In the genomic region with DNA sequence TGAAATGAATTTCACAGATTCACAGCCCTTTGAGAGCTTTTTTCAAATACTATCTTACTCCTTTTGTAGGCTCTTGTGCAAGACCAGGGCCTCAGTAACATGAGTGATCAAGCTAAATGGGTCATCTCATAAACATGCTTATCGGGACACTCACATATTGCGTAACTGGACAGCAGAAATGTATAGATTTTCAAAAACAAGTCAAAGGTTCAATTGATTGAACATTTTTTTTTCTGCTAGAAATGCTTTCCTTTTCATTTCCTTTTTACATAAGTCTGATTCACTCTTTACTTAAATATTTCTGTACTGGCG, we compare ENCODE assay signal across 1 cellular context.
TF ChIP-seq lines count a peak whose summit lies in the region.

No MANE protein-coding gene starts in this region.

TF ChIP-seq in HepG2, 621 proteins besides CTCF, POLR2A, EP300 and RAD21 (continued from another document and continues in another):
- TF ChIP-seq IRF1 (CRISPR knock-in tag; IDR thresholded peaks at IDR 0.05; ENCODE audit: low read depth), result no peak
- TF ChIP-seq NPAS2 (CRISPR knock-in tag; IDR thresholded peaks at IDR 0.05; ENCODE audit: borderline replicate concordance), result no peak
- TF ChIP-seq ZNF207 (IDR thresholded peaks at IDR 0.05; ENCODE audit: borderline replicate concordance), result no peak
- TF ChIP-seq, protein P1, sequence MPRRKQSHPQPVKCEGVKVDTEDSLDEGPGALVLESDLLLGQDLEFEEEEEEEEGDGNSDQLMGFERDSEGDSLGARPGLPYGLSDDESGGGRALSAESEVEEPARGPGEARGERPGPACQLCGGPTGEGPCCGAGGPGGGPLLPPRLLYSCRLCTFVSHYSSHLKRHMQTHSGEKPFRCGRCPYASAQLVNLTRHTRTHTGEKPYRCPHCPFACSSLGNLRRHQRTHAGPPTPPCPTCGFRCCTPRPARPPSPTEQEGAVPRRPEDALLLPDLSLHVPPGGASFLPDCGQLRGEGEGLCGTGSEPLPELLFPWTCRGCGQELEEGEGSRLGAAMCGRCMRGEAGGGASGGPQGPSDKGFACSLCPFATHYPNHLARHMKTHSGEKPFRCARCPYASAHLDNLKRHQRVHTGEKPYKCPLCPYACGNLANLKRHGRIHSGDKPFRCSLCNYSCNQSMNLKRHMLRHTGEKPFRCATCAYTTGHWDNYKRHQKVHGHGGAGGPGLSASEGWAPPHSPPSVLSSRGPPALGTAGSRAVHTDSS (CRISPR knock-in tag; conservative IDR thresholded peaks at IDR 0.05), result no peak
- TF ChIP-seq ZFP62 (CRISPR knock-in tag; IDR thresholded peaks at IDR 0.05), result no peak
- TF ChIP-seq KLF16 (CRISPR knock-in tag; IDR thresholded peaks at IDR 0.05), result peak in 1 of 2 experiments; percentile 92; a peak in 1 of 4 replicates
- TF ChIP-seq HDAC2 (CRISPR knock-in tag; IDR thresholded peaks at IDR 0.05), result peak; percentile 91
- no peak for TF ChIP-seq GTF3A (CRISPR knock-in tag; conservative IDR thresholded peaks at IDR 0.05)
- no peak for TF ChIP-seq SMAD1 (CRISPR knock-in tag; IDR thresholded peaks at IDR 0.05; ENCODE audit: borderline replicate concordance, low read depth)
- no peak for TF ChIP-seq ZSCAN30 (CRISPR knock-in tag; IDR thresholded peaks at IDR 0.05)
- TF ChIP-seq, protein P2, sequence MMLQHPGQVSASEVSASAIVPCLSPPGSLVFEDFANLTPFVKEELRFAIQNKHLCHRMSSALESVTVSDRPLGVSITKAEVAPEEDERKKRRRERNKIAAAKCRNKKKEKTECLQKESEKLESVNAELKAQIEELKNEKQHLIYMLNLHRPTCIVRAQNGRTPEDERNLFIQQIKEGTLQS (CRISPR knock-in tag; IDR thresholded peaks at IDR 0.05), result no peak
- peak; percentile 78 for TF ChIP-seq ZNF205 (CRISPR knock-in tag; IDR thresholded peaks at IDR 0.05)
- no peak for TF ChIP-seq ZNF747 (CRISPR knock-in tag; IDR thresholded peaks at IDR 0.05; ENCODE audit: borderline replicate concordance)
- TF ChIP-seq CAMTA2 (CRISPR knock-in tag; IDR thresholded peaks at IDR 0.05; ENCODE audit: borderline replicate concordance), result no peak
- TF ChIP-seq ZNF839 (CRISPR knock-in tag; IDR thresholded peaks at IDR 0.05; ENCODE audit: borderline replicate concordance), result no peak
- TF ChIP-seq YEATS2 (CRISPR knock-in tag; IDR thresholded peaks at IDR 0.05; ENCODE audit: borderline replicate concordance), result 0 out of 2 replicates have a peak, but pooled peaks have one; percentile 30
- peak; percentile 99 for TF ChIP-seq FOXO1 (CRISPR knock-in tag; IDR thresholded peaks at IDR 0.05)
- TF ChIP-seq, protein P3, sequence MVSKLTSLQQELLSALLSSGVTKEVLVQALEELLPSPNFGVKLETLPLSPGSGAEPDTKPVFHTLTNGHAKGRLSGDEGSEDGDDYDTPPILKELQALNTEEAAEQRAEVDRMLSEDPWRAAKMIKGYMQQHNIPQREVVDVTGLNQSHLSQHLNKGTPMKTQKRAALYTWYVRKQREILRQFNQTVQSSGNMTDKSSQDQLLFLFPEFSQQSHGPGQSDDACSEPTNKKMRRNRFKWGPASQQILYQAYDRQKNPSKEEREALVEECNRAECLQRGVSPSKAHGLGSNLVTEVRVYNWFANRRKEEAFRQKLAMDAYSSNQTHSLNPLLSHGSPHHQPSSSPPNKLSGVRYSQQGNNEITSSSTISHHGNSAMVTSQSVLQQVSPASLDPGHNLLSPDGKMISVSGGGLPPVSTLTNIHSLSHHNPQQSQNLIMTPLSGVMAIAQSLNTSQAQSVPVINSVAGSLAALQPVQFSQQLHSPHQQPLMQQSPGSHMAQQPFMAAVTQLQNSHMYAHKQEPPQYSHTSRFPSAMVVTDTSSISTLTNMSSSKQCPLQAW (CRISPR knock-in tag; IDR thresholded peaks at IDR 0.05), result no peak
- TF ChIP-seq JUND (CRISPR knock-in tag; IDR thresholded peaks at IDR 0.05), result peak; percentile 74; the same call in 1 of the 2 replicates
- TF ChIP-seq, protein P4, sequence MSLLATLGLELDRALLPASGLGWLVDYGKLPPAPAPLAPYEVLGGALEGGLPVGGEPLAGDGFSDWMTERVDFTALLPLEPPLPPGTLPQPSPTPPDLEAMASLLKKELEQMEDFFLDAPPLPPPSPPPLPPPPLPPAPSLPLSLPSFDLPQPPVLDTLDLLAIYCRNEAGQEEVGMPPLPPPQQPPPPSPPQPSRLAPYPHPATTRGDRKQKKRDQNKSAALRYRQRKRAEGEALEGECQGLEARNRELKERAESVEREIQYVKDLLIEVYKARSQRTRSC (CRISPR knock-in tag; IDR thresholded peaks at IDR 0.05; ENCODE audit: low read depth), result no peak
- no peak for TF ChIP-seq CBX5 (CRISPR knock-in tag; IDR thresholded peaks at IDR 0.05; ENCODE audit: borderline replicate concordance)
- TF ChIP-seq RFXANK (CRISPR knock-in tag; IDR thresholded peaks at IDR 0.05), result 0 out of 2 replicates have a peak, but pooled peaks have one; percentile 62
- no peak for TF ChIP-seq PAF1 (CRISPR knock-in tag; IDR thresholded peaks at IDR 0.05)
- no peak for TF ChIP-seq FOXC1 (CRISPR knock-in tag; IDR thresholded peaks at IDR 0.05; ENCODE audit: borderline replicate concordance)
- TF ChIP-seq AKAP8 (CRISPR knock-in tag; IDR thresholded peaks at IDR 0.05), result no peak
- no peak for TF ChIP-seq CBX1 (IDR thresholded peaks at IDR 0.05; ENCODE audit: low read depth)
- TF ChIP-seq CEBPG (CRISPR knock-in tag; IDR thresholded peaks at IDR 0.05), result peak; percentile 99
- TF ChIP-seq RFXAP (CRISPR knock-in tag; IDR thresholded peaks at IDR 0.05; ENCODE audit: borderline replicate concordance), result no peak
- TF ChIP-seq ASH2L (IDR thresholded peaks at IDR 0.05; ENCODE audit: insufficient read length, low read depth, low read length), result peak; percentile 53
- no peak for TF ChIP-seq ZNF280B (CRISPR knock-in tag; IDR thresholded peaks at IDR 0.05; ENCODE audit: borderline replicate concordance)
- no peak for TF ChIP-seq ZBTB37 (CRISPR knock-in tag; IDR thresholded peaks at IDR 0.05)
- TF ChIP-seq ZNF883 (CRISPR knock-in tag; IDR thresholded peaks at IDR 0.05; ENCODE audit: not compliant biosample characterization), result no peak
- TF ChIP-seq CSRNP1 (CRISPR knock-in tag; IDR thresholded peaks at IDR 0.05), result no peak
- TF ChIP-seq ZBTB7A (CRISPR knock-in tag; IDR thresholded peaks at IDR 0.05), result no peak
- TF ChIP-seq HNRNPH1 (optimal IDR thresholded peaks at IDR 0.05; ENCODE audit: low read depth, low read length), result no peak
- no peak for TF ChIP-seq SNRNP70 (IDR thresholded peaks at IDR 0.05; ENCODE audit: low read depth, low read length)
- TF ChIP-seq ZNF10 (CRISPR knock-in tag; IDR thresholded peaks at IDR 0.05; ENCODE audit: borderline replicate concordance, low read depth), result no peak
- peak; percentile 40; the same call in 1 of the 2 replicates for TF ChIP-seq ATF1 (CRISPR knock-in tag; IDR thresholded peaks at IDR 0.05)
- TF ChIP-seq, protein P5, sequence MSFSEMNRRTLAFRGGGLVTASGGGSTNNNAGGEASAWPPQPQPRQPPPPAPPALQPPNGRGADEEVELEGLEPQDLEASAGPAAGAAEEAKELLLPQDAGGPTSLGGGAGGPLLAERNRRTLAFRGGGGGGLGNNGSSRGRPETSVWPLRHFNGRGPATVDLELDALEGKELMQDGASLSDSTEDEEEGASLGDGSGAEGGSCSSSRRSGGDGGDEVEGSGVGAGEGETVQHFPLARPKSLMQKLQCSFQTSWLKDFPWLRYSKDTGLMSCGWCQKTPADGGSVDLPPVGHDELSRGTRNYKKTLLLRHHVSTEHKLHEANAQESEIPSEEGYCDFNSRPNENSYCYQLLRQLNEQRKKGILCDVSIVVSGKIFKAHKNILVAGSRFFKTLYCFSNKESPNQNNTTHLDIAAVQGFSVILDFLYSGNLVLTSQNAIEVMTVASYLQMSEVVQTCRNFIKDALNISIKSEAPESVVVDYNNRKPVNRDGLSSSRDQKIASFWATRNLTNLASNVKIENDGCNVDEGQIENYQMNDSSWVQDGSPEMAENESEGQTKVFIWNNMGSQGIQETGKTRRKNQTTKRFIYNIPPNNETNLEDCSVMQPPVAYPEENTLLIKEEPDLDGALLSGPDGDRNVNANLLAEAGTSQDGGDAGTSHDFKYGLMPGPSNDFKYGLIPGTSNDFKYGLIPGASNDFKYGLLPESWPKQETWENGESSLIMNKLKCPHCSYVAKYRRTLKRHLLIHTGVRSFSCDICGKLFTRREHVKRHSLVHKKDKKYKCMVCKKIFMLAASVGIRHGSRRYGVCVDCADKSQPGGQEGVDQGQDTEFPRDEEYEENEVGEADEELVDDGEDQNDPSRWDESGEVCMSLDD (CRISPR knock-in tag; IDR thresholded peaks at IDR 0.05; ENCODE audit: borderline replicate concordance), result no peak
- TF ChIP-seq ZNF264 (CRISPR knock-in tag; IDR thresholded peaks at IDR 0.05), result peak; percentile 48; the same call in 1 of the 2 replicates
- TF ChIP-seq, protein P6, sequence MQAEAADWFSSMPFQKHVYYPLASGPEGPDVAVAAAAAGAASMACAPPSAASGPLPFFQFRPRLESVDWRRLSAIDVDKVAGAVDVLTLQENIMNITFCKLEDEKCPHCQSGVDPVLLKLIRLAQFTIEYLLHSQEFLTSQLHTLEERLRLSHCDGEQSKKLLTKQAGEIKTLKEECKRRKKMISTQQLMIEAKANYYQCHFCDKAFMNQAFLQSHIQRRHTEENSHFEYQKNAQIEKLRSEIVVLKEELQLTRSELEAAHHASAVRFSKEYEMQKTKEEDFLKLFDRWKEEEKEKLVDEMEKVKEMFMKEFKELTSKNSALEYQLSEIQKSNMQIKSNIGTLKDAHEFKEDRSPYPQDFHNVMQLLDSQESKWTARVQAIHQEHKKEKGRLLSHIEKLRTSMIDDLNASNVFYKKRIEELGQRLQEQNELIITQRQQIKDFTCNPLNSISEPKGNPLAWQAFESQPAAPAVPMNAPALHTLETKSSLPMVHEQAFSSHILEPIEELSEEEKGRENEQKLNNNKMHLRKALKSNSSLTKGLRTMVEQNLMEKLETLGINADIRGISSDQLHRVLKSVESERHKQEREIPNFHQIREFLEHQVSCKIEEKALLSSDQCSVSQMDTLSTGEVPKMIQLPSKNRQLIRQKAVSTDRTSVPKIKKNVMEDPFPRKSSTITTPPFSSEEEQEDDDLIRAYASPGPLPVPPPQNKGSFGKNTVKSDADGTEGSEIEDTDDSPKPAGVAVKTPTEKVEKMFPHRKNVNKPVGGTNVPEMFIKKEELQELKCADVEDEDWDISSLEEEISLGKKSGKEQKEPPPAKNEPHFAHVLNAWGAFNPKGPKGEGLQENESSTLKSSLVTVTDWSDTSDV (CRISPR knock-in tag; IDR thresholded peaks at IDR 0.05), result no peak
- 0 out of 2 replicates have a peak, but pooled peaks have one; percentile 48 for TF ChIP-seq ZNF639 (CRISPR knock-in tag; conservative IDR thresholded peaks at IDR 0.05)
- no peak for TF ChIP-seq ZFP36L1 (CRISPR knock-in tag; IDR thresholded peaks at IDR 0.05)
- TF ChIP-seq TFDP2 (CRISPR knock-in tag; IDR thresholded peaks at IDR 0.05), result 0 out of 2 replicates have a peak, but pooled peaks have one; percentile 28
- no peak for TF ChIP-seq HCFC1 (IDR thresholded peaks at IDR 0.05; ENCODE audit: low read depth, low read length)
